Comparison of ENCODE assay signal across 8 cellular contexts in genomic region chr1:226186124-226187018, GRCh38. TPM values are rescaled to one million over a fixed set of nuclear protein-coding genes. Genes with fewer than 3 reads are reported as not detected.
DNase-seq lines count a peak whose midpoint lies in the region; ATAC-seq, FAIRE-seq and TF ChIP-seq lines count a peak whose summit lies in the region.

Gene ACBD3, minus strand, starts transcription at chr1:226186741. Its CDS starts 66 bp downstream, at chr1:226186675.

- H3K4me3 Mint-ChIP-seq in brain = peak within 1 kb of the TSS; percentile 94 to 100 (median 97)

- H3K27ac ChIP-seq in A549 = peak within 1 kb of the TSS; percentile 85 to 97

- POLR2A ChIA-PET in A549 (lab: Yijun Ruan, JAX) = no interaction called here

- DNase-seq in A549 (ENCODE audit: low read depth in 1 of 2, low spot score in 1 of 2) (peak; percentile 88 to 89), NCI-H2171 (lab: John Stamatoyannopoulos, UW) (peak; percentile 91), UCSD-AML1 (lab: John Stamatoyannopoulos, UW; ENCODE audit: unreplicated experiment) (peak; percentile 83), skeletal muscle cell (ENCODE audit: low read depth) (peak; percentile 59)

- no peak for TF ChIP-seq EP300 in A549 (IDR thresholded peaks at IDR 0.05)

- peak; percentile 96 for TF ChIP-seq POLR2A in A549 (IDR thresholded peaks at IDR 0.05; ENCODE audit: low read length)

- peaks cover 38% of the 10 kb centered on the region for H3K36me3 Mint-ChIP-seq in brain

- TF ChIP-seq CTCF in A549 (IDR thresholded peaks at IDR 0.05) (no peak), brain (conservative IDR thresholded peaks at IDR 0.05) (no peak)

- peaks cover 32% of the 10 kb centered on the region for H3K4me1 ChIP-seq in A549

- H3K4me3 ChIP-seq in A549 = peak within 1 kb of the TSS; percentile 73
- H3K4me3 ChIP-seq in iPS-11a (ENCODE audit: low read depth, low read length) = peak within 1 kb of the TSS; percentile 81
- H3K4me3 ChIP-seq in skeletal muscle cell (ENCODE audit: low read depth, low read length) = peak within 1 kb of the TSS; percentile 97

- peaks cover 53% of the 10 kb centered on the region for H3K4me1 Mint-ChIP-seq in brain

- ATAC-seq in A549 = peak; percentile 97 to 99
- ATAC-seq in GM18867 (IDR thresholded peaks at IDR 0.05; ENCODE audit: unreplicated experiment) = peak; percentile 94
- ATAC-seq in HG03097 (IDR thresholded peaks at IDR 0.05; ENCODE audit: low FRiP score, unreplicated experiment) = peak; percentile 93

- H3K9me3 Mint-ChIP-seq in brain = no peaks in the 10 kb centered on the region

- no peak for TF ChIP-seq RAD21 in A549 (conservative IDR thresholded peaks at IDR 0.05 in 1 of 2, IDR thresholded peaks at IDR 0.05 in 1 of 2)

- peak within 1 kb of the TSS; percentile 95 to 99 (median 98) for H3K27ac Mint-ChIP-seq in brain

- no peaks in the 10 kb centered on the region for H3K9me3 ChIP-seq in A549

- 0% methylated on average over 26 of the region's 75 CpGs for WGBS in A549 (ENCODE audit: missing lambda C conversion rate)

- CTCF ChIA-PET in A549 (lab: Yijun Ruan, JAX) = interaction anchor here (0.5 to 8.8 kb wide), 8 partner anchors 11 to 335 kb away, joined by 3 to 122 read pairs (median 4); no protein-coding TSS in a partner anchor

- H3K27me3 Mint-ChIP-seq in brain = peaks cover 17% of the 10 kb centered on the region

- no peak for FAIRE-seq in A549 (lab: Jason Lieb, UNC)

- H3K4me2 ChIP-seq in A549 = peak within 1 kb of the TSS; percentile 96

TF ChIP-seq in A549, 52 proteins besides CTCF, POLR2A, EP300 and RAD21:
- TF ChIP-seq MAZ (IDR thresholded peaks at IDR 0.05; ENCODE audit: borderline replicate concordance, low read depth, low read length) (no peak), RFX5 (IDR thresholded peaks at IDR 0.05) (peak; percentile 37; the same call in 1 of the 2 replicates), ZFP36 (IDR thresholded peaks at IDR 0.05; ENCODE audit: borderline replicate concordance, partially characterized antibody) (no peak), NPAS2 (CRISPR knock-in tag; IDR thresholded peaks at IDR 0.05; ENCODE audit: borderline replicate concordance) (no peak), CHD2 (IDR thresholded peaks at IDR 0.05; ENCODE audit: low read length, partially characterized antibody) (peak; percentile 21), RCOR1 (IDR thresholded peaks at IDR 0.05; ENCODE audit: low read depth, low read length) (no peak), MAFK (IDR thresholded peaks at IDR 0.05; ENCODE audit: partially characterized antibody) (no peak), JUN (IDR thresholded peaks at IDR 0.05) (peak; percentile 64 to 95; a peak in 4 of 5 replicates), GATA3 (IDR thresholded peaks at IDR 0.05; ENCODE audit: borderline replicate concordance) (no peak), CBX2 (IDR thresholded peaks at IDR 0.05; ENCODE audit: borderline replicate concordance, low read depth) (no peak), ZNF302 (CRISPR knock-in tag; IDR thresholded peaks at IDR 0.05) (no peak), CHD4 (IDR thresholded peaks at IDR 0.05; ENCODE audit: borderline replicate concordance) (no peak), ZC3H11A (IDR thresholded peaks at IDR 0.05) (no peak), NFE2L2 (conservative IDR thresholded peaks at IDR 0.05; ENCODE audit: low read length) (no peak), KDM5A (IDR thresholded peaks at IDR 0.05) (peak; percentile 49; the same call in 1 of the 2 replicates), SREBF2 (IDR thresholded peaks at IDR 0.05) (no peak), CEBPB (IDR thresholded peaks at IDR 0.05) (no peak), SMC3 (IDR thresholded peaks at IDR 0.05) (no peak), PHF8 (IDR thresholded peaks at IDR 0.05; ENCODE audit: borderline replicate concordance, low read depth) (peak; percentile 70), KDM1A (IDR thresholded peaks at IDR 0.05; ENCODE audit: low read depth) (no peak)
- TF ChIP-seq, protein P1, sequence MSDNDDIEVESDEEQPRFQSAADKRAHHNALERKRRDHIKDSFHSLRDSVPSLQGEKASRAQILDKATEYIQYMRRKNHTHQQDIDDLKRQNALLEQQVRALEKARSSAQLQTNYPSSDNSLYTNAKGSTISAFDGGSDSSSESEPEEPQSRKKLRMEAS (IDR thresholded peaks at IDR 0.05) = peak; percentile 49
- TF ChIP-seq, protein P2, sequence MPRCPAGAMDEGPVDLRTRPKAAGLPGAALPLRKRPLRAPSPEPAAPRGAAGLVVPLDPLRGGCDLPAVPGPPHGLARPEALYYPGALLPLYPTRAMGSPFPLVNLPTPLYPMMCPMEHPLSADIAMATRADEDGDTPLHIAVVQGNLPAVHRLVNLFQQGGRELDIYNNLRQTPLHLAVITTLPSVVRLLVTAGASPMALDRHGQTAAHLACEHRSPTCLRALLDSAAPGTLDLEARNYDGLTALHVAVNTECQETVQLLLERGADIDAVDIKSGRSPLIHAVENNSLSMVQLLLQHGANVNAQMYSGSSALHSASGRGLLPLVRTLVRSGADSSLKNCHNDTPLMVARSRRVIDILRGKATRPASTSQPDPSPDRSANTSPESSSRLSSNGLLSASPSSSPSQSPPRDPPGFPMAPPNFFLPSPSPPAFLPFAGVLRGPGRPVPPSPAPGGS (IDR thresholded peaks at IDR 0.05) = peak; percentile 88
- TF ChIP-seq, protein P3, sequence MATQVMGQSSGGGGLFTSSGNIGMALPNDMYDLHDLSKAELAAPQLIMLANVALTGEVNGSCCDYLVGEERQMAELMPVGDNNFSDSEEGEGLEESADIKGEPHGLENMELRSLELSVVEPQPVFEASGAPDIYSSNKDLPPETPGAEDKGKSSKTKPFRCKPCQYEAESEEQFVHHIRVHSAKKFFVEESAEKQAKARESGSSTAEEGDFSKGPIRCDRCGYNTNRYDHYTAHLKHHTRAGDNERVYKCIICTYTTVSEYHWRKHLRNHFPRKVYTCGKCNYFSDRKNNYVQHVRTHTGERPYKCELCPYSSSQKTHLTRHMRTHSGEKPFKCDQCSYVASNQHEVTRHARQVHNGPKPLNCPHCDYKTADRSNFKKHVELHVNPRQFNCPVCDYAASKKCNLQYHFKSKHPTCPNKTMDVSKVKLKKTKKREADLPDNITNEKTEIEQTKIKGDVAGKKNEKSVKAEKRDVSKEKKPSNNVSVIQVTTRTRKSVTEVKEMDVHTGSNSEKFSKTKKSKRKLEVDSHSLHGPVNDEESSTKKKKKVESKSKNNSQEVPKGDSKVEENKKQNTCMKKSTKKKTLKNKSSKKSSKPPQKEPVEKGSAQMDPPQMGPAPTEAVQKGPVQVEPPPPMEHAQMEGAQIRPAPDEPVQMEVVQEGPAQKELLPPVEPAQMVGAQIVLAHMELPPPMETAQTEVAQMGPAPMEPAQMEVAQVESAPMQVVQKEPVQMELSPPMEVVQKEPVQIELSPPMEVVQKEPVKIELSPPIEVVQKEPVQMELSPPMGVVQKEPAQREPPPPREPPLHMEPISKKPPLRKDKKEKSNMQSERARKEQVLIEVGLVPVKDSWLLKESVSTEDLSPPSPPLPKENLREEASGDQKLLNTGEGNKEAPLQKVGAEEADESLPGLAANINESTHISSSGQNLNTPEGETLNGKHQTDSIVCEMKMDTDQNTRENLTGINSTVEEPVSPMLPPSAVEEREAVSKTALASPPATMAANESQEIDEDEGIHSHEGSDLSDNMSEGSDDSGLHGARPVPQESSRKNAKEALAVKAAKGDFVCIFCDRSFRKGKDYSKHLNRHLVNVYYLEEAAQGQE (IDR thresholded peaks at IDR 0.05) = no peak

RNA-seq across cellular contexts. Expression of gene ACBD3, which starts in this region (rescaled TPM):
- polyA plus RNA-seq in A549 (2011; rRNA removed) (42.4 and 52.9 TPM in 2 replicates), A549 (2017; fragmentation: RNase III; extraction: RNeasy Plus Mini Kit Qiagen cat#74134 plus additional on column Dnase treatment) (27.0 to 30.2 TPM (median 29.8 TPM) in 3 replicates), brain (ENCODE audit: insufficient read depth, low read depth, low replicate concordance) (13.7 TPM)
- 9.9 and 10.7 TPM in 2 replicates for polyA plus RNA-seq in A549 (2012; cell fraction: cytosol; rRNA removed)
- 5.2 and 6.3 TPM in 2 replicates for polyA plus RNA-seq in A549 (2012; cell fraction: nucleus; rRNA removed)
- 20.4 and 24.5 TPM in 2 replicates for polyA minus RNA-seq in A549 (2011; rRNA and poly(A)+ RNA removed)

Comparison
In these comparisons a context has a peak if more than half of its experiments do, and no peak if none do; other contexts are left out.
1. Peak in every context shown above with its lines: DNase-seq, ATAC-seq, H3K4me3 ChIP-seq and H3K27ac ChIP-seq.